20 cellular contexts compared by ENCODE assay signal in the genomic region with DNA sequence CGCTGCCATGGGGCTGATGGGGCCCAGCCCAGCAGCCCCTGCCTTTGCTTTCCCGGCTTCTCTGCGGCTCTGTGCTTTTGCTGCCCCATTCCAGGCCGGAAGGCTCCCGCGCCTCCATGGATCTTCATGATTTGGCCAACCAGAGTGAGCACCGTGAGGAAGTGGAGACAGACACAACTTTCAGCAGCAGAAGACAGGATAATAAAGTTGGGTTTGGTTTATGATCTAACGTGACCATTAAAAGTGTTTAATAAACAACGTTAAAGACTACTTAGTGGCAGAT.
"Had no signal": no experiment of that assay in that cellular context is flagged by ENCODE, and none has a peak within 500 bp of the region (broad histone marks: within the 10 kb centered on the region; RNA-seq: fewer than 3 reads in every experiment).

No MANE protein-coding gene starts in this region.

- DNase-seq: IMR-90; Kasumi-1; MM.1S; NCI-H1092 treated with DMSO at 0.1 percent for 48 hours; NCI-H1436; NCI-H1694; NCI-H1930; NCI-H2171; NCI-H446 treated with DMSO at 0.1 percent for 48 hours; NCI-H526; NCI-H82; NK-92 treated with Interleukin-12 subunit alpha and Interleukin-12 subunit beta, amount 100 ng/mL, for 24 hours; PC-3; SHP77; SK-N-SH; SW 1271 had no signal

- H3K9me3 ChIP-seq: SK-N-SH had no signal

- ATAC-seq: HepG2, Panc1, PC-3 had no signal

- H3K27ac ChIP-seq: KMS-11, RWPE1 had no signal
